Comparison of ENCODE assay signal across 1 cellular context in genomic region chr9:4519604-4520003, GRCh38.
A peak's percentile ranks its signal among the peaks of the same experiment; 100 is the strongest.
TF ChIP-seq lines count a peak whose summit lies in the region.

No MANE protein-coding gene starts in this region.

TF ChIP-seq in GM12878, 131 proteins besides CTCF, POLR2A, EP300 and RAD21 (continued from another document and continues in another):
- TF ChIP-seq PRDM15 (CRISPR knock-in tag; IDR thresholded peaks at IDR 0.05) (no peak), CEBPZ (IDR thresholded peaks at IDR 0.05; ENCODE audit: low read depth, low read length) (no peak), BCL11A (IDR thresholded peaks at IDR 0.05; ENCODE audit: low read depth, low read length) (0 out of 2 replicates have a peak, but pooled peaks have one; percentile 14), IRF4 (IDR thresholded peaks at IDR 0.05; ENCODE audit: low read depth, low read length) (no peak), SREBF2 (IDR thresholded peaks at IDR 0.05; ENCODE audit: low read length) (no peak), NFIC (IDR thresholded peaks at IDR 0.05; ENCODE audit: low read depth, low read length) (peak; percentile 31; the same call in 1 of the 2 replicates), IKZF2 (IDR thresholded peaks at IDR 0.05) (no peak), BHLHE40 (IDR thresholded peaks at IDR 0.05; ENCODE audit: borderline replicate concordance in 1 of 2, low read depth in 2 of 2, low read length in 1 of 2) (no peak), ZNF274 (IDR thresholded peaks at IDR 0.05; ENCODE audit: insufficient read depth, insufficient read length) (no peak), SREBF1 (IDR thresholded peaks at IDR 0.05; ENCODE audit: low read length) (no peak), HDGF (IDR thresholded peaks at IDR 0.05) (no peak), RELB (IDR thresholded peaks at IDR 0.05; ENCODE audit: low read depth) (no peak), MAX (IDR thresholded peaks at IDR 0.05; ENCODE audit: low read depth, low read length) (no peak), POLR2AphosphoS2 (IDR thresholded peaks at IDR 0.05; ENCODE audit: low read depth, low read length) (no peak), ZBTB33 (IDR thresholded peaks at IDR 0.05) (no peak), RUNX3 (IDR thresholded peaks at IDR 0.05; ENCODE audit: low read length) (peak; percentile 73), GABPA (IDR thresholded peaks at IDR 0.05; ENCODE audit: low read depth) (no peak), BACH1 (IDR thresholded peaks at IDR 0.05; ENCODE audit: borderline replicate concordance) (peak; percentile 43; the same call in 1 of the 2 replicates), ZZZ3 (IDR thresholded peaks at IDR 0.05; ENCODE audit: control insufficient read depth, insufficient read length, low read depth) (no peak), FOXM1 (IDR thresholded peaks at IDR 0.05; ENCODE audit: low read depth, low read length) (0 out of 2 replicates have a peak, but pooled peaks have one; percentile 14), NR2F1 (conservative IDR thresholded peaks at IDR 0.05) (no peak), CREM (IDR thresholded peaks at IDR 0.05; ENCODE audit: low read depth) (peak; percentile 65), MTA3 (IDR thresholded peaks at IDR 0.05; ENCODE audit: borderline replicate concordance, low read length) (no peak), EZH2 (IDR thresholded peaks at IDR 0.05; ENCODE audit: borderline replicate concordance, control insufficient read depth, low read depth, low read length) (no peak), KAT2A (conservative IDR thresholded peaks at IDR 0.05; ENCODE audit: control insufficient read depth, low read depth, low read length) (no peak), SMAD5 (IDR thresholded peaks at IDR 0.05; ENCODE audit: low read depth) (no peak), ZBTB11 (CRISPR knock-in tag; IDR thresholded peaks at IDR 0.05) (no peak), BRCA1 (IDR thresholded peaks at IDR 0.05; ENCODE audit: low read depth, low read length) (no peak), MEF2A (IDR thresholded peaks at IDR 0.05; ENCODE audit: insufficient read depth, low read depth, low read length) (0 out of 2 replicates have a peak, but pooled peaks have one; percentile 3), JUND (IDR thresholded peaks at IDR 0.05; ENCODE audit: low read depth, low read length) (no peak), NFXL1 (IDR thresholded peaks at IDR 0.05; ENCODE audit: borderline replicate concordance) (no peak), SMC3 (IDR thresholded peaks at IDR 0.05; ENCODE audit: borderline replicate concordance, low read length) (no peak), ZSCAN29 (IDR thresholded peaks at IDR 0.05) (no peak), SP1 (IDR thresholded peaks at IDR 0.05; ENCODE audit: low read depth, low read length) (no peak), CHD4 (IDR thresholded peaks at IDR 0.05) (no peak), SKIL (IDR thresholded peaks at IDR 0.05; ENCODE audit: low read depth, poor library complexity, severe bottlenecking) (no peak), PML (IDR thresholded peaks at IDR 0.05; ENCODE audit: low read length) (no peak), KLF5 (IDR thresholded peaks at IDR 0.05; ENCODE audit: partially characterized antibody) (no peak), RAD51 (IDR thresholded peaks at IDR 0.05) (no peak), CBFB (IDR thresholded peaks at IDR 0.05; ENCODE audit: low read depth) (no peak), IKZF1 (conservative IDR thresholded peaks at IDR 0.05) (no peak), ATF2 (IDR thresholded peaks at IDR 0.05; ENCODE audit: low read length) (no peak), RB1 (IDR thresholded peaks at IDR 0.05; ENCODE audit: borderline replicate concordance) (no peak), ZNF384 (IDR thresholded peaks at IDR 0.05; ENCODE audit: borderline replicate concordance, low read depth, low read length) (no peak), YBX1 (IDR thresholded peaks at IDR 0.05) (no peak), GATAD2B (conservative IDR thresholded peaks at IDR 0.05; ENCODE audit: low read depth) (no peak), NR2C2 (IDR thresholded peaks at IDR 0.05; ENCODE audit: borderline replicate concordance, control insufficient read depth, insufficient read length, low read depth) (no peak), RFX5 (IDR thresholded peaks at IDR 0.05; ENCODE audit: low read depth, low read length) (no peak)
